In genomic region chr6:37741757-37742400, GRCh38 we compare ENCODE assay signal across 11 cellular contexts. TPM values are rescaled to one million over a fixed set of nuclear protein-coding genes. Genes with fewer than 3 reads are reported as not detected.
DNase-seq lines count a peak whose midpoint lies in the region; ATAC-seq and TF ChIP-seq lines count a peak whose summit lies in the region.
"Had no signal": no experiment of that assay in that cellular context is flagged by ENCODE, and none has a peak within 500 bp of the region (broad histone marks: within the 10 kb centered on the region; RNA-seq: fewer than 3 reads in every experiment).

No MANE protein-coding gene starts in this region.

- H3K27me3 Mint-ChIP-seq in MCF 10A (ENCODE audit: insufficient read depth, unreplicated experiment): peaks cover 51% of the 10 kb centered on the region
- H3K27me3 Mint-ChIP-seq in CD4-positive, alpha-beta T cell: peaks cover 33% of the 10 kb centered on the region

- CTCF ChIA-PET in MCF 10A (lab: Yijun Ruan, JAX): interaction anchor here (0.6 to 0.7 kb wide), 3 partner anchors 241 to 828 kb away, joined by 3 to 4 read pairs (median 3); no protein-coding TSS in a partner anchor
- CTCF ChIA-PET in CD4-positive, alpha-beta T cell (lab: Charles Lee): no interaction called here

- no peak overlapping the region for H3K27ac Mint-ChIP-seq in MCF 10A (ENCODE audit: low read depth, unreplicated experiment)
- H3K27ac Mint-ChIP-seq in CD4-positive, alpha-beta T cell: no peak overlapping the region
- H3K27ac Mint-ChIP-seq: activated naive CD8-positive, alpha-beta T cell; naive thymus-derived CD8-positive, alpha-beta T cell had no signal

- TF ChIP-seq POLR2A in breast epithelium (IDR thresholded peaks at IDR 0.05): no peak
- no peak for TF ChIP-seq POLR2A in GM18505 (IDR thresholded peaks at IDR 0.05; ENCODE audit: borderline replicate concordance, extremely low read depth, insufficient read depth, insufficient read length)

- H3K4me1 ChIP-seq in breast epithelium: no peaks in the 10 kb centered on the region
- H3K4me1 ChIP-seq in upper lobe of right lung: no peaks in the 10 kb centered on the region

- intact Hi-C loops in MCF 10A (cut with micrococcal nuclease) (no loop called here), breast epithelium (cut with DNase I; ENCODE audit: low total_unique reads) (no loop called here), left ventricle myocardium superior (cut with micrococcal nuclease) (no loop called here), upper lobe of right lung (cut with DNase I) (no loop called here)
- intact Hi-C loops in CD4-positive, alpha-beta T cell (cut with DNase I, micrococcal nuclease): no loop called here

- H3K36me3 ChIP-seq in breast epithelium (no peaks in the 10 kb centered on the region), upper lobe of right lung (no peaks in the 10 kb centered on the region)

- no peak overlapping the region for H3K27ac ChIP-seq in breast epithelium
- no peak overlapping the region for H3K27ac ChIP-seq in upper lobe of right lung
- H3K27ac ChIP-seq in CD4-positive, alpha-beta T cell (ENCODE audit: low read depth, low read length): no peak overlapping the region

- TF ChIP-seq CTCF in MCF 10A (IDR thresholded peaks at IDR 0.05; ENCODE audit: unreplicated experiment) (peak; percentile 34), breast epithelium (IDR thresholded peaks at IDR 0.05) (no peak), upper lobe of right lung (IDR thresholded peaks at IDR 0.05) (peak; percentile 32)
- TF ChIP-seq CTCF in CD4-positive, alpha-beta T cell (IDR thresholded peaks at IDR 0.05): no peak

- ATAC-seq in SK-N-SH treated with all-trans-retinoic acid at 6 μM for 48 hours (peak; percentile 58; the same call in 2 of the 3 replicates), left ventricle myocardium superior (peak; percentile 80), upper lobe of right lung (peak; percentile 68), GM18505 (IDR thresholded peaks at IDR 0.05; ENCODE audit: unreplicated experiment) (no peak), HG03457 (IDR thresholded peaks at IDR 0.05; ENCODE audit: unreplicated experiment) (no peak)
- no peak for ATAC-seq in CD4-positive, alpha-beta T cell (ENCODE audit: poor library complexity)
- ATAC-seq: naive thymus-derived CD8-positive, alpha-beta T cell had no signal

- no peaks in the 10 kb centered on the region for H3K36me3 Mint-ChIP-seq in MCF 10A (ENCODE audit: insufficient read depth, unreplicated experiment)
- H3K36me3 Mint-ChIP-seq in CD4-positive, alpha-beta T cell (ENCODE audit: low read depth): no peaks in the 10 kb centered on the region
- H3K36me3 Mint-ChIP-seq: activated naive CD8-positive, alpha-beta T cell; naive thymus-derived CD8-positive, alpha-beta T cell had no signal

- POLR2A ChIA-PET in MCF 10A (lab: Yijun Ruan, JAX): no interaction called here
- POLR2A ChIA-PET in CD4-positive, alpha-beta T cell (lab: Charles Lee): no interaction called here

- DNase-seq in MCF 10A (ENCODE audit: unreplicated experiment) (peak; percentile 34), breast epithelium (ENCODE audit: low spot score in 2 of 2) (no peak), left ventricle myocardium superior (peak; percentile 43), upper lobe of right lung (no peak)
- DNase-seq in CD4-positive, alpha-beta T cell: no peak
- DNase-seq: trophoblast cell had no signal

- peaks cover 5% of the 10 kb centered on the region for H3K4me1 Mint-ChIP-seq in MCF 10A (ENCODE audit: insufficient read depth, unreplicated experiment)
- H3K4me1 Mint-ChIP-seq in CD4-positive, alpha-beta T cell (ENCODE audit: low read depth): no peaks in the 10 kb centered on the region
- H3K4me1 Mint-ChIP-seq: naive thymus-derived CD8-positive, alpha-beta T cell had no signal

- H3K9me3 ChIP-seq in breast epithelium (no peaks in the 10 kb centered on the region), upper lobe of right lung (no peaks in the 10 kb centered on the region)
- no peaks in the 10 kb centered on the region for H3K9me3 ChIP-seq in CD4-positive, alpha-beta T cell (ENCODE audit: control insufficient read depth, low read length)

- no peaks in the 10 kb centered on the region for H3K9me3 Mint-ChIP-seq in MCF 10A (ENCODE audit: unreplicated experiment)
- no peaks in the 10 kb centered on the region for H3K9me3 Mint-ChIP-seq in CD4-positive, alpha-beta T cell
- H3K9me3 Mint-ChIP-seq: naive thymus-derived CD8-positive, alpha-beta T cell had no signal

- H3K4me3 Mint-ChIP-seq in MCF 10A (ENCODE audit: unreplicated experiment): no peak overlapping the region
- H3K4me3 Mint-ChIP-seq in CD4-positive, alpha-beta T cell: no peak overlapping the region
- H3K4me3 Mint-ChIP-seq: activated naive CD8-positive, alpha-beta T cell; naive thymus-derived CD8-positive, alpha-beta T cell had no signal

- H3K4me3 ChIP-seq in breast epithelium (no peak overlapping the region), upper lobe of right lung (no peak overlapping the region)

- peaks cover 0 to 9% of the 10 kb centered on the region in 2 donors for H3K27me3 ChIP-seq in breast epithelium
- H3K27me3 ChIP-seq in upper lobe of right lung: peaks cover 4% of the 10 kb centered on the region
- H3K27me3 ChIP-seq in CD4-positive, alpha-beta T cell (ENCODE audit: control insufficient read depth, insufficient read depth, low read length): peaks cover 4% of the 10 kb centered on the region

- BruUV-seq in MCF 10A (replicated peaks; lab: Mats Ljungman, UMichigan): no TSS peak

TF ChIP-seq in SK-N-SH treated with all-trans-retinoic acid at 6 μM for 48 hours, 23 proteins besides CTCF, POLR2A, EP300 and RAD21:
- TF ChIP-seq ZNF565 (CRISPR knock-in tag; conservative IDR thresholded peaks at IDR 0.05; ENCODE audit: low read depth) (no peak), ZNF70 (CRISPR knock-in tag; IDR thresholded peaks at IDR 0.05) (no peak), ISL1 (CRISPR knock-in tag; IDR thresholded peaks at IDR 0.05) (no peak), GLIS3 (CRISPR knock-in tag; IDR thresholded peaks at IDR 0.05) (no peak), CREB5 (CRISPR knock-in tag; IDR thresholded peaks at IDR 0.05; ENCODE audit: low read depth) (no peak), ZFP3 (CRISPR knock-in tag; IDR thresholded peaks at IDR 0.05) (no peak), TCF4 (CRISPR knock-in tag; IDR thresholded peaks at IDR 0.05; ENCODE audit: borderline replicate concordance) (no peak), ESRRG (CRISPR knock-in tag; IDR thresholded peaks at IDR 0.05) (no peak)
- TF ChIP-seq, protein P1, sequence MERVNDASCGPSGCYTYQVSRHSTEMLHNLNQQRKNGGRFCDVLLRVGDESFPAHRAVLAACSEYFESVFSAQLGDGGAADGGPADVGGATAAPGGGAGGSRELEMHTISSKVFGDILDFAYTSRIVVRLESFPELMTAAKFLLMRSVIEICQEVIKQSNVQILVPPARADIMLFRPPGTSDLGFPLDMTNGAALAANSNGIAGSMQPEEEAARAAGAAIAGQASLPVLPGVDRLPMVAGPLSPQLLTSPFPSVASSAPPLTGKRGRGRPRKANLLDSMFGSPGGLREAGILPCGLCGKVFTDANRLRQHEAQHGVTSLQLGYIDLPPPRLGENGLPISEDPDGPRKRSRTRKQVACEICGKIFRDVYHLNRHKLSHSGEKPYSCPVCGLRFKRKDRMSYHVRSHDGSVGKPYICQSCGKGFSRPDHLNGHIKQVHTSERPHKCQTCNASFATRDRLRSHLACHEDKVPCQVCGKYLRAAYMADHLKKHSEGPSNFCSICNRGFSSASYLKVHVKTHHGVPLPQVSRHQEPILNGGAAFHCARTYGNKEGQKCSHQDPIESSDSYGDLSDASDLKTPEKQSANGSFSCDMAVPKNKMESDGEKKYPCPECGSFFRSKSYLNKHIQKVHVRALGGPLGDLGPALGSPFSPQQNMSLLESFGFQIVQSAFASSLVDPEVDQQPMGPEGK (CRISPR knock-in tag; IDR thresholded peaks at IDR 0.05; ENCODE audit: borderline replicate concordance): no peak
TF ChIP-seq in SK-N-SH treated with all-trans-retinoic acid at 6 μM for 48 hours: peak in this region for 0.

RNA-seq across cellular contexts. Expression of gene MDGA1, which starts 44.2 kb away (rescaled TPM):
- 0.05 TPM in 1 of 2 replicates, not detected in the other for total RNA-seq in MCF 10A (2022)
- total RNA-seq in breast epithelium: 1 to 10 TPM; 1.6 to 4.3 (median 4.3) TPM
- 11.1 TPM for total RNA-seq in left ventricle myocardium superior
- total RNA-seq in upper lobe of right lung: 10.7 TPM
- 1 to 10 TPM in 1 of 2 experiments, under 1 TPM in 1; 0.19 to 1.0 TPM for total RNA-seq in CD4-positive, alpha-beta T cell

Comparison
In these comparisons a context has a peak if more than half of its experiments do, and no peak if none do; other contexts are left out.
1. DNase-seq: peak in MCF 10A (single experiment) and left ventricle myocardium superior (single experiment); none in breast epithelium (0 of 2), upper lobe of right lung (single experiment) and CD4-positive, alpha-beta T cell (0 of 10).
2. CTCF ChIP-seq: peak in MCF 10A (single experiment) and upper lobe of right lung (single experiment); none in breast epithelium (0 of 3) and CD4-positive, alpha-beta T cell (single experiment).
3. ATAC-seq: peak in SK-N-SH treated with all-trans-retinoic acid at 6 μM for 48 hours (single experiment), left ventricle myocardium superior (single experiment) and upper lobe of right lung (single experiment); none in CD4-positive, alpha-beta T cell (single experiment), GM18505 (single experiment) and HG03457 (single experiment).